In the genomic region with DNA sequence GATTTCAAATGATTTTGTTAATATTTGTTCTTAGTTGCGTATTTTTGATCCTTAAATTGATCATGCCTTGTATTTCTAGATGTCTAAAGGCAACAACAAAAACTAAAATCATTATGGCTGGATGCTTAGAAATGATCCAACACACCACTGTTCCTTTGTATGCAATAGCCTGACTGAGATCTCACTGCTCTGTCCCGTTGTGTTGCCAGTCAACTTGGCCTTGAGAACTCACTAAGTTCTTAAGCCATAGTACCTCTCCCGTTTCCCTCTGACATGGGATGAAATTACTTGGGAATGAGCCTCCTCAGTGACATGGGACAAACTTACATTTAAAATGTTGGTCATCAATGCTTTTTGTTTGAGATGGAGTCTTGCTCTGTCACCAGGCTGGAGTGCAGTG, we compare ENCODE assay signal across 28 cellular contexts.
"Had no signal": no experiment of that assay in that cellular context is flagged by ENCODE, and none has a peak within 500 bp of the region (broad histone marks: within the 10 kb centered on the region; RNA-seq: fewer than 3 reads in every experiment).

No MANE protein-coding gene starts in this region.

- H3K27ac ChIP-seq: stomach, suprapubic skin, testis, thoracic aorta, thyroid gland, tibial artery, tibial nerve, transverse colon, upper lobe of left lung, upper lobe of right lung, uterus, vagina had no signal

- H3K27ac Mint-ChIP-seq: stimulated activated effector memory CD8-positive, alpha-beta T cell treated with anti-CD3 and anti-CD28 coated beads, Interleukin-12 subunit alpha, Interleukin-12 subunit beta, amount 100 ng/mL, for 72 hours; stimulated activated memory B cell treated with anti-CD40 and anti-IgM and Interleukin-4, amounts not matched to agents 10 μg/mL and 1 μg/mL and 100 μg/mL, for 72 hours; stimulated activated naive B cell treated with anti-CD40 and anti-IgM and Interleukin-4, amounts not matched to agents 10 μg/mL and 1 μg/mL and 100 μg/mL, for 72 hours; stimulated activated naive CD8-positive, alpha-beta T cell treated with anti-CD3 and anti-CD28 coated beads, Interleukin-15, amount 100 ng/mL, for 72 hours; stimulated activated naive CD8-positive, alpha-beta T cell treated with anti-CD3 and anti-CD28 coated beads, Interleukin-15, Interleukin-2, amounts not matched to agents 100 ng/mL and 50 ng/mL, for 24 hours; type B pancreatic cell had no signal

- H3K36me3 ChIP-seq: stomach, suprapubic skin, thoracic aorta, thyroid gland, tibial artery, tibial nerve, transverse colon, upper lobe of left lung, upper lobe of right lung, uterus, vagina had no signal

- H3K4me1 ChIP-seq: stomach, suprapubic skin, tibial artery, tibial nerve, transverse colon, upper lobe of left lung, upper lobe of right lung, uterus, vagina had no signal

- H3K4me3 ChIP-seq: stomach, suprapubic skin, testis, thoracic aorta, thyroid gland, tibial artery, tibial nerve, transverse colon, upper lobe of left lung, upper lobe of right lung, uterus, vagina had no signal

- H3K4me1 Mint-ChIP-seq: stimulated activated memory B cell treated with anti-CD40 and anti-IgM and Interleukin-4, amounts not matched to agents 10 μg/mL and 1 μg/mL and 100 μg/mL, for 72 hours had no signal

- H3K27me3 ChIP-seq: stomach, suprapubic skin, testis, thyroid gland, tibial artery, tibial nerve, transverse colon, upper lobe of left lung, upper lobe of right lung, uterus, vagina had no signal

- H3K27me3 Mint-ChIP-seq: stimulated activated naive B cell treated with anti-CD40 and anti-IgM and Interleukin-4, amounts not matched to agents 10 μg/mL and 1 μg/mL and 100 μg/mL, for 72 hours; stimulated activated naive CD8-positive, alpha-beta T cell treated with anti-CD3 and anti-CD28 coated beads, Interleukin-15, Interleukin-2, amounts not matched to agents 100 ng/mL and 50 ng/mL, for 24 hours; type B pancreatic cell had no signal

- H3K9me3 Mint-ChIP-seq: stimulated activated effector memory CD8-positive, alpha-beta T cell treated with anti-CD3 and anti-CD28 coated beads, Interleukin-12 subunit alpha, Interleukin-12 subunit beta, amount 100 ng/mL, for 72 hours; stimulated activated memory B cell treated with anti-CD40 and anti-IgM and Interleukin-4, amounts not matched to agents 10 μg/mL and 1 μg/mL and 100 μg/mL, for 72 hours; stimulated activated naive B cell treated with anti-CD40 and anti-IgM and Interleukin-4, amounts not matched to agents 10 μg/mL and 1 μg/mL and 100 μg/mL, for 72 hours; stimulated activated naive CD8-positive, alpha-beta T cell treated with anti-CD3 and anti-CD28 coated beads, Interleukin-15, amount 100 ng/mL, for 72 hours; stimulated activated naive CD8-positive, alpha-beta T cell treated with anti-CD3 and anti-CD28 coated beads, Interleukin-15, Interleukin-2, amounts not matched to agents 100 ng/mL and 50 ng/mL, for 24 hours had no signal

- H3K9me3 ChIP-seq: stomach, suprapubic skin, testis, thoracic aorta, thyroid gland, tibial artery, tibial nerve, transverse colon, upper lobe of left lung, upper lobe of right lung, uterus, vagina had no signal

- H3K4me3 Mint-ChIP-seq: stimulated activated effector memory CD8-positive, alpha-beta T cell treated with anti-CD3 and anti-CD28 coated beads, Interleukin-12 subunit alpha, Interleukin-12 subunit beta, amount 100 ng/mL, for 72 hours; stimulated activated memory B cell treated with anti-CD40 and anti-IgM and Interleukin-4, amounts not matched to agents 10 μg/mL and 1 μg/mL and 100 μg/mL, for 72 hours; stimulated activated naive B cell treated with anti-CD40 and anti-IgM and Interleukin-4, amounts not matched to agents 10 μg/mL and 1 μg/mL and 100 μg/mL, for 72 hours; stimulated activated naive CD8-positive, alpha-beta T cell treated with anti-CD3 and anti-CD28 coated beads, Interleukin-15, amount 100 ng/mL, for 72 hours; stimulated activated naive CD8-positive, alpha-beta T cell treated with anti-CD3 and anti-CD28 coated beads, Interleukin-15, Interleukin-2, amounts not matched to agents 100 ng/mL and 50 ng/mL, for 24 hours; type B pancreatic cell had no signal

- FAIRE-seq: urothelium cell line had no signal

- H3K36me3 Mint-ChIP-seq: stimulated activated effector memory CD8-positive, alpha-beta T cell treated with anti-CD3 and anti-CD28 coated beads, Interleukin-12 subunit alpha, Interleukin-12 subunit beta, amount 100 ng/mL, for 72 hours; stimulated activated memory B cell treated with anti-CD40 and anti-IgM and Interleukin-4, amounts not matched to agents 10 μg/mL and 1 μg/mL and 100 μg/mL, for 72 hours; stimulated activated naive B cell treated with anti-CD40 and anti-IgM and Interleukin-4, amounts not matched to agents 10 μg/mL and 1 μg/mL and 100 μg/mL, for 72 hours; type B pancreatic cell had no signal

- ATAC-seq: stimulated activated effector memory CD8-positive, alpha-beta T cell treated with anti-CD3 and anti-CD28 coated beads, Interleukin-12 subunit alpha, Interleukin-12 subunit beta, amount 100 ng/mL, for 72 hours; stimulated activated memory B cell treated with anti-CD40 and anti-IgM and Interleukin-4, amounts not matched to agents 10 μg/mL and 1 μg/mL and 100 μg/mL, for 72 hours; stimulated activated naive B cell treated with anti-CD40 and anti-IgM and Interleukin-4, amounts not matched to agents 10 μg/mL and 1 μg/mL and 100 μg/mL, for 72 hours; stimulated activated naive CD8-positive, alpha-beta T cell treated with anti-CD3 and anti-CD28 coated beads, Interleukin-15, amount 100 ng/mL, for 72 hours; stimulated activated naive CD8-positive, alpha-beta T cell treated with anti-CD3 and anti-CD28 coated beads, Interleukin-15, Interleukin-2, amounts not matched to agents 100 U/mL and 50 U/mL, for 24 hours; upper lobe of right lung had no signal

- DNase-seq: stimulated activated CD4-positive, alpha-beta T cell treated with anti-CD3 and anti-CD28 coated beads, Interleukin-2, amount 100 ng/mL, for 48 hours; stimulated activated CD4-positive, alpha-beta T cell treated with anti-CD3 and anti-CD28 coated beads, Interleukin-4, amount 100 ng/mL, for 1 hour; stimulated activated CD4-positive, alpha-beta T cell treated with anti-CD3 and anti-CD28 coated beads, Interleukin-4, amount 100 ng/mL, for 24 hours; stimulated activated CD4-positive, alpha-beta T cell treated with anti-CD3 and anti-CD28 coated beads, Interleukin-4, amount 100 ng/mL, for 4 hours; stimulated activated CD8-positive, alpha-beta memory T cell treated with anti-CD3 and anti-CD28 coated beads, Interleukin-4, amount 100 ng/mL, for 48 hours; stimulated activated naive B cell treated with anti-CD40 and anti-IgM and Interleukin-4, amounts not matched to agents 10 μg/mL and 1 μg/mL and 100 μg/mL, for 72 hours; stimulated activated naive CD4-positive, alpha-beta T cell; stimulated activated naive CD4-positive, alpha-beta T cell treated with Interleukin-2 at 50 U/mL for 16 hours; stimulated activated naive CD8-positive, alpha-beta T cell treated with anti-CD3 and anti-CD28 coated beads, Interleukin-15, amount 100 ng/mL, for 72 hours; stimulated activated naive CD8-positive, alpha-beta T cell treated with anti-CD3 and anti-CD28 coated beads, Interleukin-15, Interleukin-2, amounts not matched to agents 100 U/mL and 50 U/mL, for 24 hours; substantia nigra; testis; tibial artery; transverse colon; upper lobe of left lung; upper lobe of right lung; uterus had no signal
